ENCODE assay signal across 8 cellular contexts in the genomic region with DNA sequence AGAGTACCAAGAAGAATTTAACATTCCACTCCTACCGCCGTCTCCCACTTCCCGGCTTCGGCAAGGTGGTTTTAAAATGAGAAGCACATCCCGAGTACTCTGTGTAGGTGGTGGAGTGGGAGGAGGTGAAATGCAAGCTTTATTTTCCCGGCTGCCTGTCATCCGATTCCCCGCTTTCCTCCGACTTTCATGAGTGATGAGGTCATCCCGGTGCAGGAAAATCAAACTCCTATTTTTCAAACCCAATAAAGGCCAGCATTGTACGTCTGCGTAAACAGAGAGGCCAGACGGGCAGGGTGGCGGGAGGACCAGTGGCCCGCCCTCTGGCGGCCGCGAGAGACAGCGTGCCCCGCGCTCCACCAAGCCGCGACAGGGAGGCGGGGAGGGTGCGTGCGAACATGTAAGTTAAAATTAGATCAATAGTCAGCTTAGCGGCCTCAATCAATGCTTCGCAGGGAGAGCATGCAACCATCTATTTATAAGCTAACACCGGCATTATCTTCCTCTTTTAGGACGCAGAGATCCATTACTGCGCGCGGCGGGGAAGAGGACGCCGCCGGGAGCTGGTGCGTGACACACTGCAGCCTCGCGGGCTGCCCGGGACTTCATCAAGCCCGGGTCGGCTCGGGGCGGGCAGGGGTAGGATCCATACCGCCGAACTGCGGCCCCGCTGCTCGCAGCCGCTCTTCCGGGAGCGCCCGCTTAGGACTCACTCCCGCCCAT.
DNase-seq lines count a peak whose midpoint lies in the region; ATAC-seq and TF ChIP-seq lines count a peak whose summit lies in the region.

No MANE protein-coding gene starts in this region.

- no peaks in the 10 kb centered on the region for H3K9me2 ChIP-seq in MM.1S (replicated peaks; ENCODE audit: insufficient read depth, low read length)

- H2BK12ac ChIP-seq in trophoblast cell (ENCODE audit: low read length), result peak overlapping the region; percentile 19

- no peak overlapping the region for H3K27ac ChIP-seq in MM.1S (ENCODE audit: low read length)
- no peak overlapping the region for H3K27ac ChIP-seq in trophoblast cell (ENCODE audit: low read depth, low read length)
- H3K27ac ChIP-seq in tibial nerve, result peak overlapping the region in 3 of 4 donors; percentile 26 to 56 (median 54)

- peak; percentile 86 for TF ChIP-seq CTCF in MM.1S (IDR thresholded peaks at IDR 0.05; ENCODE audit: low read length)
- TF ChIP-seq CTCF in tibial nerve (IDR thresholded peaks at IDR 0.05), result peak; percentile 85 to 93 (median 89)

- no peak overlapping the region for H3K23ac ChIP-seq in trophoblast cell (ENCODE audit: low read length)

- ATAC-seq in SK-N-SH treated with all-trans-retinoic acid at 6 μM for 48 hours, result peak; percentile 100

- peak overlapping the region; percentile 67 for H3K18ac ChIP-seq in trophoblast cell (ENCODE audit: low read length)

- peak overlapping the region; percentile 75 for H2AFZ ChIP-seq in MM.1S (ENCODE audit: low read length)
- H2AFZ ChIP-seq in trophoblast cell (ENCODE audit: insufficient read depth, low read length, poor library complexity), result peak overlapping the region; percentile 69

- peak overlapping the region; percentile 31 for H4K12ac ChIP-seq in trophoblast cell (ENCODE audit: low read depth, low read length)

- H3K9ac ChIP-seq in MM.1S (ENCODE audit: low read length) (no peak overlapping the region), trophoblast cell (ENCODE audit: low read length) (peak overlapping the region; percentile 4)

- no peaks in the 10 kb centered on the region for H4K20me1 ChIP-seq in MM.1S (ENCODE audit: insufficient read depth, low read length)

- H3F3A ChIP-seq in MM.1S (ENCODE audit: insufficient read depth, low read length), result no peaks in the 10 kb centered on the region

- H3K4me3 ChIP-seq in HAP-1 (peak overlapping the region; percentile 43), MM.1S (ENCODE audit: low read length) (peak overlapping the region; percentile 57), trophoblast cell (ENCODE audit: low read depth, low read length) (peak overlapping the region; percentile 70), tibial nerve (peak overlapping the region; percentile 49 to 60 (median 58))

- H2AK5ac ChIP-seq in trophoblast cell (ENCODE audit: low read length), result no peak overlapping the region

- peak overlapping the region; percentile 56 for H3K4ac ChIP-seq in trophoblast cell (ENCODE audit: low read depth, low read length)

- no peaks in the 10 kb centered on the region for H3K36me3 ChIP-seq in HAP-1 (replicated peaks)
- no peaks in the 10 kb centered on the region for H3K36me3 ChIP-seq in MM.1S (replicated peaks; ENCODE audit: insufficient read depth, low read length)
- H3K36me3 ChIP-seq in trophoblast cell (ENCODE audit: control insufficient read depth in 1 of 2, insufficient read depth in 2 of 2, low read length in 2 of 2), result no peaks in the 10 kb centered on the region
- no peaks in the 10 kb centered on the region for H3K36me3 ChIP-seq in tibial nerve

- intact Hi-C loops in cardiac septum (cut with DNase I), result loop anchor here (5.0 kb wide), 1 partner anchor 350 kb away; no protein-coding TSS in a partner anchor

- peak overlapping the region; percentile 78 for H4K8ac ChIP-seq in trophoblast cell (ENCODE audit: low read depth, low read length)

- peak overlapping the region; percentile 45 for H4K91ac ChIP-seq in trophoblast cell (ENCODE audit: low read depth, low read length)

- H3K4me1 ChIP-seq in HAP-1 (peaks cover 4% of the 10 kb centered on the region; the same call in 1 of the 2 replicates), MM.1S (ENCODE audit: low read length) (no peaks in the 10 kb centered on the region), trophoblast cell (ENCODE audit: control insufficient read depth in 1 of 2, insufficient read depth in 2 of 2, low read length in 2 of 2) (peaks cover 0 to 4% of the 10 kb centered on the region in 2 experiments), tibial nerve (peaks cover 0 to 16% (median 3%) of the 10 kb centered on the region in 4 donors)

- DNase-seq in G401 (ENCODE audit: low spot score) (peak; percentile 89), HAP-1 (ENCODE audit: low spot score in 2 of 2) (peak; percentile 70 to 85), MM.1S (peak; percentile 56), cardiac septum (ENCODE audit: low spot score) (peak; percentile 83), trophoblast cell (peak; percentile 53 to 75), tibial nerve (ENCODE audit: low spot score in 2 of 2) (peak; percentile 47 to 49)
- DNase-seq in activated naive CD8-positive, alpha-beta T cell treated with anti-CD3 and anti-CD28 coated beads, Interleukin-2, amount 50 U/mL, for 16 hours (ENCODE audit: low read depth, low spot score), result peak; percentile 48

- peak overlapping the region; percentile 73 for H2BK120ac ChIP-seq in trophoblast cell (ENCODE audit: insufficient read depth, low read length, poor library complexity)

- in situ Hi-C loops in G401 (cut with HindIII; ENCODE audit: low sequenced_read_pairs) (no loop called here), HAP-1 (cut with MboI; ENCODE audit: low sequenced_read_pairs) (no loop called here)

- peaks cover 19% of the 10 kb centered on the region for H3K27me3 ChIP-seq in HAP-1 (ENCODE audit: low read depth)
- H3K27me3 ChIP-seq in MM.1S (replicated peaks; ENCODE audit: insufficient read depth, low read length), result no peaks in the 10 kb centered on the region
- H3K27me3 ChIP-seq in trophoblast cell (ENCODE audit: insufficient read depth, low read length), result no peaks in the 10 kb centered on the region
- H3K27me3 ChIP-seq in tibial nerve, result no peaks in the 10 kb centered on the region

- TF ChIP-seq EP300 in tibial nerve (IDR thresholded peaks at IDR 0.05), result peak in 1 of 2 donors; percentile 35

- no peak for TF ChIP-seq POLR2A in tibial nerve (IDR thresholded peaks at IDR 0.05)

- H3K4me2 ChIP-seq in MM.1S (ENCODE audit: low read depth, low read length), result peak overlapping the region; percentile 68
- H3K4me2 ChIP-seq in trophoblast cell (ENCODE audit: low read length), result peak overlapping the region; percentile 91

- no peaks in the 10 kb centered on the region for H3K79me2 ChIP-seq in MM.1S (ENCODE audit: low read length)
- peaks cover 3% of the 10 kb centered on the region for H3K79me2 ChIP-seq in trophoblast cell (ENCODE audit: control insufficient read depth, insufficient read depth, low read length, poor library complexity)

- WGBS in trophoblast cell (ENCODE audit: extremely low coverage, insufficient coverage, insufficient read length), result no CpG with 5 or more reads among the region's 55 CpGs
- 2% methylated on average over 45 to 53 of the region's 55 CpGs for WGBS in tibial nerve, 2 donors

- H3K9me3 ChIP-seq in HAP-1 (no peaks in the 10 kb centered on the region), MM.1S (replicated peaks; ENCODE audit: insufficient read depth, low read length) (no peaks in the 10 kb centered on the region), trophoblast cell (ENCODE audit: insufficient read depth, low read depth, low read length) (peaks cover 3% of the 10 kb centered on the region), tibial nerve (no peaks in the 10 kb centered on the region)

- peak overlapping the region; percentile 35 for H2BK5ac ChIP-seq in trophoblast cell (ENCODE audit: low read depth, low read length, poor library complexity)

- H3K79me1 ChIP-seq in trophoblast cell (ENCODE audit: low read length), result peaks cover 8% of the 10 kb centered on the region

- peak overlapping the region; percentile 61 for H3K14ac ChIP-seq in trophoblast cell (ENCODE audit: low read length)

TF ChIP-seq in SK-N-SH treated with all-trans-retinoic acid at 6 μM for 48 hours, 23 proteins besides CTCF, POLR2A, EP300 and RAD21:
- no peak for TF ChIP-seq ESRRG (CRISPR knock-in tag; IDR thresholded peaks at IDR 0.05)
- peak; percentile 93 for TF ChIP-seq ZFP3 (CRISPR knock-in tag; IDR thresholded peaks at IDR 0.05)

Comparison
In these comparisons a context has a peak if more than half of its experiments do, and no peak if none do; other contexts are left out.
1. H3K27ac ChIP-seq: peak in tibial nerve (3 of 4); none in MM.1S (single experiment) and trophoblast cell (single experiment).
2. Peak in every context shown above with its lines, with median percentiles within 50 percentile points of each other: DNase-seq and H3K4me3 ChIP-seq.